In the genomic region with DNA sequence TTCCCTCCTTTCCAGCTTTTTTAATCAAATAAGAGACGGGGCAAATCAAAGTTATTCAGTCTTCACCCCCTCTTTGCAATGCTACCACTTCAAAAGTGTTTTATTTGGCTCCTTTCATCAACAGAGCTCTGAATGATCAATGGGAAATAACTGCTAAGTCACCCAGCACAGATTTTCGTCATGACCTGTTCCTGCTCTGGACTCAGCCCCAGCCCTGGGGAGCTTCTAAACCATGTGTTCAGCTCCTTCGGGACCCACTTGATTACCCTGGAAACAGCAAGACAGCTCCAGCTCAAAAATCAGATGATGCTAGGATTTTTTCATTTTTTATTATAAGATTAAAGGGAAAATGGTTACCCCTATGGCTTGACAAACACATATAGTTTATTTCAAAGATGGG, we compare ENCODE assay signal across 19 cellular contexts.
"Had no signal": no experiment of that assay in that cellular context is flagged by ENCODE, and none has a peak within 500 bp of the region (broad histone marks: within the 10 kb centered on the region; RNA-seq: fewer than 3 reads in every experiment).

No MANE protein-coding gene starts in this region.

- H3K27ac ChIP-seq: body of pancreas, colonic mucosa, dorsolateral prefrontal cortex, heart right ventricle, left lung, neutrophil, testis, transverse colon had no signal

- H3K4me3 ChIP-seq: body of pancreas, colonic mucosa, dorsolateral prefrontal cortex, heart right ventricle, left lung, lung, testis, transverse colon had no signal

- DNase-seq: activated CD4-positive, alpha-beta T cell treated with anti-CD3 and anti-CD28 coated beads for 36 hours; activated CD4-positive, CD25-positive, alpha-beta regulatory T cell; activated naive CD4-positive, alpha-beta T cell; activated T-cell treated with anti-CD3 and anti-CD28 coated beads for 4 hours; activated T-cell treated with anti-CD3 and anti-CD28 coated beads, Interleukin-2, amount 50 U/mL, for 72 hours; anterior cingulate cortex; body of pancreas; cerebellar nuclear complex; colonic mucosa; dorsolateral prefrontal cortex; effector memory CD4-positive, alpha-beta T cell; heart right ventricle; left lung; stimulated activated CD4-positive, alpha-beta T cell treated with anti-CD3 and anti-CD28 coated beads, Interleukin-2, amount 100 ng/mL, for 48 hours; stimulated activated naive CD4-positive, alpha-beta T cell treated with Interleukin-2 at 50 U/mL for 16 hours; testis; transverse colon had no signal

- H3K36me3 ChIP-seq: colonic mucosa, heart right ventricle, left lung, neutrophil, transverse colon had no signal

- H3K4me1 ChIP-seq: body of pancreas, colonic mucosa, heart right ventricle, left lung, testis, transverse colon had no signal

- H3K27me3 ChIP-seq: body of pancreas, colonic mucosa, dorsolateral prefrontal cortex, heart right ventricle, left lung, neutrophil, testis, transverse colon had no signal

- H3K9me3 ChIP-seq: body of pancreas, colonic mucosa, heart right ventricle, left lung, neutrophil, testis, transverse colon had no signal
